In the genomic region with DNA sequence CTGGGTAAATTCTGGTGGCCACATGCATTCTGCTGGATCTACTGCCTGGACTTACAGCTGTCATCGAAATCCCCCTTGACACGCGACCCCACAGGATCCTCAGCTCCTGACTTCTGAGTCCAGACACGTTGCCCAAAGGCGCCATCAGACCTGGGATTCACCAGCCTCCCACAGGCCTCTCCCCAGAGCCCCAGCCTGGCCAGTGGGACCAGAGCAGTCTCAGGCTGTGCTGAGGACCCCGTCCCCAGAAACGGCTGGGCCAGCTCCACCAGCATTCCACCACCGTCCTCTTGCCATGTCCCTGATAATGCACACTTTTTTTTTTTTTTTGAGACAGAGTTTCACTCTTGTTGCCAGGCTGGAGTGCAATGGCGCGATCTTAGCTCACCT, we compare ENCODE assay signal across 1 cellular context.
TF ChIP-seq lines count a peak whose summit lies in the region.

No MANE protein-coding gene starts in this region.

TF ChIP-seq in H1, 55 proteins besides CTCF, POLR2A, EP300 and RAD21:
- TF ChIP-seq CBX8 (IDR thresholded peaks at IDR 0.05; ENCODE audit: borderline replicate concordance, low read depth, low read length) (no peak), SIN3A (conservative IDR thresholded peaks at IDR 0.05 in 1 of 2, IDR thresholded peaks at IDR 0.05 in 1 of 2; ENCODE audit: low read depth in 1 of 2, low read length in 2 of 2) (no peak), EGR1 (IDR thresholded peaks at IDR 0.05; ENCODE audit: borderline replicate concordance, low read depth, low read length) (no peak), SAP30 (IDR thresholded peaks at IDR 0.05; ENCODE audit: insufficient read depth, insufficient replicate concordance, low read length) (no peak), BACH1 (IDR thresholded peaks at IDR 0.05; ENCODE audit: low read length) (no peak), CHD1 (IDR thresholded peaks at IDR 0.05; ENCODE audit: low read depth, low read length) (no peak)
